Comparison of ENCODE assay signal across 1 cellular context in the genomic region with DNA sequence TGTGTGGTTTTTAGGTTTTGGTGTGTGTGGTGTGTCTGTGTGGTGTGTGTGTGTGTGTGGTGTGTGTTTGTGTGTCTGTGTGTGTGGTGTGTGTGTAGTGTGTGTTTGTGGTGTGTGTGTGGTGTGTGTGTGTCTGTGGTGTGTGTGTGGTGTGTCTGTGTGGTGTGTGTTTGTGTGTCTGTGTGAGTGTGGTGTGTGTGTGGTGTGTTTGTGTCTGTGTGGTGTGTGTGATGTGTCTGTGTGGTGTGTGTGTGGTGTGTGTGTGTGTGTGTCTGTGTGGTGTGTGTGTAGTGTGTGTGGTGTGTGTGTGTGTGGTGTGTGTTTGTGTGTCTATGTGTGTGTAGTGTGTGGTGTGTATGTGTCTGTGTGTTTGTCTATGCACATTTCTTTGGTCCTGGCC.
TF ChIP-seq lines count a peak whose summit lies in the region.

No MANE protein-coding gene starts in this region.

TF ChIP-seq in HEK293, 187 proteins besides CTCF, POLR2A, EP300 and RAD21 (continued from another document):
- TF ChIP-seq, protein P1, sequence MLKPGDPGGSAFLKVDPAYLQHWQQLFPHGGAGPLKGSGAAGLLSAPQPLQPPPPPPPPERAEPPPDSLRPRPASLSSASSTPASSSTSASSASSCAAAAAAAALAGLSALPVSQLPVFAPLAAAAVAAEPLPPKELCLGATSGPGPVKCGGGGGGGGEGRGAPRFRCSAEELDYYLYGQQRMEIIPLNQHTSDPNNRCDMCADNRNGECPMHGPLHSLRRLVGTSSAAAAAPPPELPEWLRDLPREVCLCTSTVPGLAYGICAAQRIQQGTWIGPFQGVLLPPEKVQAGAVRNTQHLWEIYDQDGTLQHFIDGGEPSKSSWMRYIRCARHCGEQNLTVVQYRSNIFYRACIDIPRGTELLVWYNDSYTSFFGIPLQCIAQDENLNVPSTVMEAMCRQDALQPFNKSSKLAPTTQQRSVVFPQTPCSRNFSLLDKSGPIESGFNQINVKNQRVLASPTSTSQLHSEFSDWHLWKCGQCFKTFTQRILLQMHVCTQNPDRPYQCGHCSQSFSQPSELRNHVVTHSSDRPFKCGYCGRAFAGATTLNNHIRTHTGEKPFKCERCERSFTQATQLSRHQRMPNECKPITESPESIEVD (tag by site-specific recombination; IDR thresholded peaks at IDR 0.05), result no peak
- TF ChIP-seq ZNF707 (tag by site-specific recombination; IDR thresholded peaks at IDR 0.05) (peak; percentile 22; the same call in 1 of the 2 replicates), ZNF521 (tag by site-specific recombination; IDR thresholded peaks at IDR 0.05) (peak; percentile 57; the same call in 1 of the 2 replicates), ZNF629 (tag by site-specific recombination; IDR thresholded peaks at IDR 0.05) (no peak), ZNF221 (tag by site-specific recombination; IDR thresholded peaks at IDR 0.05; ENCODE audit: borderline replicate concordance) (no peak), ZNF248 (tag by site-specific recombination; IDR thresholded peaks at IDR 0.05) (0 out of 2 replicates have a peak, but pooled peaks have one; percentile 17), ZNF311 (tag by site-specific recombination; IDR thresholded peaks at IDR 0.05; ENCODE audit: borderline replicate concordance) (0 out of 2 replicates have a peak, but pooled peaks have one; percentile 75), ZEB2 (tag by site-specific recombination; IDR thresholded peaks at IDR 0.05) (no peak), ZNF670 (tag by site-specific recombination; IDR thresholded peaks at IDR 0.05; ENCODE audit: low read depth) (0 out of 2 replicates have a peak, but pooled peaks have one; percentile 49), ZNF146 (tag by site-specific recombination; IDR thresholded peaks at IDR 0.05) (no peak), ZNF768 (tag by site-specific recombination; IDR thresholded peaks at IDR 0.05) (no peak), ZFP41 (tag by site-specific recombination; IDR thresholded peaks at IDR 0.05; ENCODE audit: borderline replicate concordance) (no peak), ZNF24 (tag by site-specific recombination; IDR thresholded peaks at IDR 0.05) (no peak), GLI2 (tag by site-specific recombination; IDR thresholded peaks at IDR 0.05; ENCODE audit: borderline replicate concordance, low read depth) (no peak), ZNF155 (tag by site-specific recombination; IDR thresholded peaks at IDR 0.05) (0 out of 2 replicates have a peak, but pooled peaks have one; percentile 39), ZNF157 (tag by site-specific recombination; IDR thresholded peaks at IDR 0.05) (0 out of 2 replicates have a peak, but pooled peaks have one; percentile 28)
- TF ChIP-seq, protein P2, sequence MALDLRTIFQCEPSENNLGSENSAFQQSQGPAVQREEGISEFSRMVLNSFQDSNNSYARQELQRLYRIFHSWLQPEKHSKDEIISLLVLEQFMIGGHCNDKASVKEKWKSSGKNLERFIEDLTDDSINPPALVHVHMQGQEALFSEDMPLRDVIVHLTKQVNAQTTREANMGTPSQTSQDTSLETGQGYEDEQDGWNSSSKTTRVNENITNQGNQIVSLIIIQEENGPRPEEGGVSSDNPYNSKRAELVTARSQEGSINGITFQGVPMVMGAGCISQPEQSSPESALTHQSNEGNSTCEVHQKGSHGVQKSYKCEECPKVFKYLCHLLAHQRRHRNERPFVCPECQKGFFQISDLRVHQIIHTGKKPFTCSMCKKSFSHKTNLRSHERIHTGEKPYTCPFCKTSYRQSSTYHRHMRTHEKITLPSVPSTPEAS (tag by site-specific recombination; IDR thresholded peaks at IDR 0.05), result peak; percentile 64; the same call in 1 of the 2 replicates
- TF ChIP-seq, protein P3, sequence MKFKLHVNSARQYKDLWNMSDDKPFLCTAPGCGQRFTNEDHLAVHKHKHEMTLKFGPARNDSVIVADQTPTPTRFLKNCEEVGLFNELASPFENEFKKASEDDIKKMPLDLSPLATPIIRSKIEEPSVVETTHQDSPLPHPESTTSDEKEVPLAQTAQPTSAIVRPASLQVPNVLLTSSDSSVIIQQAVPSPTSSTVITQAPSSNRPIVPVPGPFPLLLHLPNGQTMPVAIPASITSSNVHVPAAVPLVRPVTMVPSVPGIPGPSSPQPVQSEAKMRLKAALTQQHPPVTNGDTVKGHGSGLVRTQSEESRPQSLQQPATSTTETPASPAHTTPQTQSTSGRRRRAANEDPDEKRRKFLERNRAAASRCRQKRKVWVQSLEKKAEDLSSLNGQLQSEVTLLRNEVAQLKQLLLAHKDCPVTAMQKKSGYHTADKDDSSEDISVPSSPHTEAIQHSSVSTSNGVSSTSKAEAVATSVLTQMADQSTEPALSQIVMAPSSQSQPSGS (tag by site-specific recombination; IDR thresholded peaks at IDR 0.05; ENCODE audit: low read depth), result no peak
- TF ChIP-seq, protein P4, sequence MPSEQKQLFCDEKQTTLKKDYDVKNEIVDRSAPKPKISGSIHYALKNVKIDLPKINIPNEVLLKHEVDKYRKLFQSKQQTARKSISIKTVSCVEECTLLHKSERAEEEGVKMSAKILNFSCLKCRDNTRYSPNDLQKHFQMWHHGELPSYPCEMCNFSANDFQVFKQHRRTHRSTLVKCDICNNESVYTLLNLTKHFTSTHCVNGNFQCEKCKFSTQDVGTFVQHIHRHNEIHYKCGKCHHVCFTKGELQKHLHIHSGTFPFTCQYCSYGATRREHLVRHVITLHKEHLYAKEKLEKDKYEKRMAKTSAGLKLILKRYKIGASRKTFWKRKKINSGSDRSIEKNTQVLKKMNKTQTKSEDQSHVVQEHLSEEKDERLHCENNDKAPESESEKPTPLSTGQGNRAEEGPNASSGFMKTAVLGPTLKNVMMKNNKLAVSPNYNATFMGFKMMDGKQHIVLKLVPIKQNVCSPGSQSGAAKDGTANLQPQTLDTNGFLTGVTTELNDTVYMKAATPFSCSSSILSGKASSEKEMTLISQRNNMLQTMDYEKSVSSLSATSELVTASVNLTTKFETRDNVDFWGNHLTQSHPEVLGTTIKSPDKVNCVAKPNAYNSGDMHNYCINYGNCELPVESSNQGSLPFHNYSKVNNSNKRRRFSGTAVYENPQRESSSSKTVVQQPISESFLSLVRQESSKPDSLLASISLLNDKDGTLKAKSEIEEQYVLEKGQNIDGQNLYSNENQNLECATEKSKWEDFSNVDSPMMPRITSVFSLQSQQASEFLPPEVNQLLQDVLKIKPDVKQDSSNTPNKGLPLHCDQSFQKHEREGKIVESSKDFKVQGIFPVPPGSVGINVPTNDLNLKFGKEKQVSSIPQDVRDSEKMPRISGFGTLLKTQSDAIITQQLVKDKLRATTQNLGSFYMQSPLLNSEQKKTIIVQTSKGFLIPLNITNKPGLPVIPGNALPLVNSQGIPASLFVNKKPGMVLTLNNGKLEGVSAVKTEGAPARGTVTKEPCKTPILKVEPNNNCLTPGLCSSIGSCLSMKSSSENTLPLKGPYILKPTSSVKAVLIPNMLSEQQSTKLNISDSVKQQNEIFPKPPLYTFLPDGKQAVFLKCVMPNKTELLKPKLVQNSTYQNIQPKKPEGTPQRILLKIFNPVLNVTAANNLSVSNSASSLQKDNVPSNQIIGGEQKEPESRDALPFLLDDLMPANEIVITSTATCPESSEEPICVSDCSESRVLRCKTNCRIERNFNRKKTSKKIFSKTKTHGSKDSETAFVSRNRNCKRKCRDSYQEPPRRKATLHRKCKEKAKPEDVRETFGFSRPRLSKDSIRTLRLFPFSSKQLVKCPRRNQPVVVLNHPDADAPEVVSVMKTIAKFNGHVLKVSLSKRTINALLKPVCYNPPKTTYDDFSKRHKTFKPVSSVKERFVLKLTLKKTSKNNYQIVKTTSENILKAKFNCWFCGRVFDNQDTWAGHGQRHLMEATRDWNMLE (tag by site-specific recombination; conservative IDR thresholded peaks at IDR 0.05; ENCODE audit: low read depth), result no peak
- TF ChIP-seq, protein P5, sequence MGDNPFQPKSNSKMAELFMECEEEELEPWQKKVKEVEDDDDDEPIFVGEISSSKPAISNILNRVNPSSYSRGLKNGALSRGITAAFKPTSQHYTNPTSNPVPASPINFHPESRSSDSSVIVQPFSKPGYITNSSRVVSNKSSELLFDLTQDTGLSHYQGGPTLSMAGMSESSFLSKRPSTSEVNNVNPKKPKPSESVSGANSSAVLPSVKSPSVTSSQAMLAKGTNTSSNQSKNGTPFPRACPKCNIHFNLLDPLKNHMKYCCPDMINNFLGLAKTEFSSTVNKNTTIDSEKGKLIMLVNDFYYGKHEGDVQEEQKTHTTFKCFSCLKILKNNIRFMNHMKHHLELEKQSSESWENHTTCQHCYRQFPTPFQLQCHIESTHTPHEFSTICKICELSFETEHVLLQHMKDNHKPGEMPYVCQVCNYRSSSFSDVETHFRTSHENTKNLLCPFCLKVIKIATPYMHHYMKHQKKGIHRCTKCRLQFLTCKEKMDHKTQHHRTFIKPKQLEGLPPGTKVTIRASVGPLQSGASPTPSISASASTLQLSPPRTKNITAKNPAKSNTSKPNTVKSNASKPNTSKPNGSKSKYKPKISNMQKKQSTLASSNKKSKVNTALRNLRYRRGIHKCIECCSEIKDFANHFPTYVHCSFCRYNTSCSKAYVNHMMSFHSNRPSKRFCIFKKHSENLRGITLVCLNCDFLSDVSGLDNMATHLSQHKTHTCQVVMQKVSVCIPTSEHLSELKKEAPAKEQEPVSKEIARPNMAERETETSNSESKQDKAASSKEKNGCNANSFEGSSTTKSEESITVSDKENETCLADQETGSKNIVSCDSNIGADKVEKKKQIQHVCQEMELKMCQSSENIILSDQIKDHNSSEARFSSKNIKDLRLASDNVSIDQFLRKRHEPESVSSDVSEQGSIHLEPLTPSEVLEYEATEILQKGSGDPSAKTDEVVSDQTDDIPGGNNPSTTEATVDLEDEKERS (tag by site-specific recombination; IDR thresholded peaks at IDR 0.05), result no peak
- TF ChIP-seq, protein P6, sequence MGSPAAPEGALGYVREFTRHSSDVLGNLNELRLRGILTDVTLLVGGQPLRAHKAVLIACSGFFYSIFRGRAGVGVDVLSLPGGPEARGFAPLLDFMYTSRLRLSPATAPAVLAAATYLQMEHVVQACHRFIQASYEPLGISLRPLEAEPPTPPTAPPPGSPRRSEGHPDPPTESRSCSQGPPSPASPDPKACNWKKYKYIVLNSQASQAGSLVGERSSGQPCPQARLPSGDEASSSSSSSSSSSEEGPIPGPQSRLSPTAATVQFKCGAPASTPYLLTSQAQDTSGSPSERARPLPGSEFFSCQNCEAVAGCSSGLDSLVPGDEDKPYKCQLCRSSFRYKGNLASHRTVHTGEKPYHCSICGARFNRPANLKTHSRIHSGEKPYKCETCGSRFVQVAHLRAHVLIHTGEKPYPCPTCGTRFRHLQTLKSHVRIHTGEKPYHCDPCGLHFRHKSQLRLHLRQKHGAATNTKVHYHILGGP (tag by site-specific recombination; IDR thresholded peaks at IDR 0.05), result peak; percentile 27; the same call in 1 of the 2 replicates
- TF ChIP-seq, protein P7, sequence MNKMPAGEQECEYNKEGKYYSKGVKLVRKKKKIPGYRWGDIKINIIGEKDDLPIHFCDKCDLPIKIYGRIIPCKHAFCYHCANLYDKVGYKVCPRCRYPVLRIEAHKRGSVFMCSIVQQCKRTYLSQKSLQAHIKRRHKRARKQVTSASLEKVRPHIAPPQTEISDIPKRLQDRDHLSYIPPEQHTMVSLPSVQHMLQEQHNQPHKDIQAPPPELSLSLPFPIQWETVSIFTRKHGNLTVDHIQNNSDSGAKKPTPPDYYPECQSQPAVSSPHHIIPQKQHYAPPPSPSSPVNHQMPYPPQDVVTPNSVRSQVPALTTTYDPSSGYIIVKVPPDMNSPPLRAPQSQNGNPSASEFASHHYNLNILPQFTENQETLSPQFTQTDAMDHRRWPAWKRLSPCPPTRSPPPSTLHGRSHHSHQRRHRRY (tag by site-specific recombination; IDR thresholded peaks at IDR 0.05), result no peak
- TF ChIP-seq, protein P8, sequence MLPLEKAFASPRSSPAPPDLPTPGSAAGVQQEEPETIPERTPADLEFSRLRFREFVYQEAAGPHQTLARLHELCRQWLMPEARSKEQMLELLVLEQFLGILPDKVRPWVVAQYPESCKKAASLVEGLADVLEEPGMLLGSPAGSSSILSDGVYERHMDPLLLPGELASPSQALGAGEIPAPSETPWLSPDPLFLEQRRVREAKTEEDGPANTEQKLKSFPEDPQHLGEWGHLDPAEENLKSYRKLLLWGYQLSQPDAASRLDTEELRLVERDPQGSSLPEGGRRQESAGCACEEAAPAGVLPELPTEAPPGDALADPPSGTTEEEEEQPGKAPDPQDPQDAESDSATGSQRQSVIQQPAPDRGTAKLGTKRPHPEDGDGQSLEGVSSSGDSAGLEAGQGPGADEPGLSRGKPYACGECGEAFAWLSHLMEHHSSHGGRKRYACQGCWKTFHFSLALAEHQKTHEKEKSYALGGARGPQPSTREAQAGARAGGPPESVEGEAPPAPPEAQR (tag by site-specific recombination; IDR thresholded peaks at IDR 0.05), result peak; percentile 16; the same call in 1 of the 2 replicates
